24 cellular contexts compared by ENCODE assay signal in genomic region chr5:109971968-109972367, GRCh38.
A peak's percentile ranks its signal among the peaks of the same experiment; 100 is the strongest.
DNase-seq lines count a peak whose midpoint lies in the region; ATAC-seq and TF ChIP-seq lines count a peak whose summit lies in the region.
"Had no signal": no experiment of that assay in that cellular context is flagged by ENCODE, and none has a peak within 500 bp of the region (broad histone marks: within the 10 kb centered on the region; RNA-seq: fewer than 3 reads in every experiment).

No MANE protein-coding gene starts in this region.

- no peak overlapping the region for H3K4me3 ChIP-seq in CD8-positive, alpha-beta T cell (ENCODE audit: low read depth, low read length)
- H3K4me3 ChIP-seq: A549; BLaER1 treated with 17β-estradiol and CSF1 and Interleukin-3, amounts not matched to agents 10 nM and 100 nM; GM23338 had no signal

- peaks cover 4% of the 10 kb centered on the region for H3K4me1 ChIP-seq in CD8-positive, alpha-beta T cell (ENCODE audit: insufficient read depth, low read length)
- H3K4me1 ChIP-seq: A549; BE2C; BLaER1 treated with 17β-estradiol and CSF1 and Interleukin-3, amounts not matched to agents 10 nM and 100 nM had no signal

- H3K36me3 ChIP-seq in CD8-positive, alpha-beta T cell (ENCODE audit: insufficient read depth, low read length) = no peaks in the 10 kb centered on the region
- H3K36me3 ChIP-seq: BE2C; BLaER1 treated with 17β-estradiol and CSF1 and Interleukin-3, amounts not matched to agents 10 nM and 100 nM had no signal

- H3K27ac ChIP-seq in CD8-positive, alpha-beta T cell (ENCODE audit: low read depth, low read length) = no peak overlapping the region
- H3K27ac ChIP-seq: A549; BLaER1 treated with 17β-estradiol and CSF1 and Interleukin-3, amounts not matched to agents 10 nM and 100 nM had no signal

- no peak for TF ChIP-seq CTCF in CD8-positive, alpha-beta T cell (IDR thresholded peaks at IDR 0.05)

- no peaks in the 10 kb centered on the region for H3K36me3 Mint-ChIP-seq in activated CD4-positive, alpha-beta T cell treated with anti-CD3 and anti-CD28 coated beads for 36 hours (ENCODE audit: low read depth)
- no peaks in the 10 kb centered on the region for H3K36me3 Mint-ChIP-seq in activated CD4-positive, alpha-beta T cell treated with anti-CD3 and anti-CD28 coated beads, Interleukin-2, amount 10 ng/mL, durations not matched to agents 7 days and 5 days (ENCODE audit: low read depth)
- H3K36me3 Mint-ChIP-seq in activated T-cell treated with anti-CD3 and anti-CD28 coated beads, Interleukin-2, amount 50 U/mL, for 72 hours (ENCODE audit: insufficient read depth in 2 of 2) = no peaks in the 10 kb centered on the region
- no peaks in the 10 kb centered on the region for H3K36me3 Mint-ChIP-seq in activated naive CD8-positive, alpha-beta T cell treated with anti-CD3 and anti-CD28 coated beads, Interleukin-2, amount 50 U/mL, for 24 hours (ENCODE audit: low read depth)
- no peaks in the 10 kb centered on the region for H3K36me3 Mint-ChIP-seq in activated naive CD8-positive, alpha-beta T cell treated with anti-CD3 and anti-CD28 coated beads for 36 hours
- no peaks in the 10 kb centered on the region for H3K36me3 Mint-ChIP-seq in activated T-helper 17 cell treated with anti-CD3 and anti-CD28 coated beads, Interleukin-2, amount 50 U/mL, for 72 hours (ENCODE audit: low read depth)
- no peaks in the 10 kb centered on the region for H3K36me3 Mint-ChIP-seq in CD8-positive, alpha-beta T cell
- H3K36me3 Mint-ChIP-seq: CD14-positive monocyte had no signal

- ATAC-seq in activated CD4-positive, alpha-beta T cell treated with anti-CD3 and anti-CD28 coated beads for 36 hours = peak; percentile 86
- peak; percentile 71 to 77 for ATAC-seq in activated T-cell treated with anti-CD3 and anti-CD28 coated beads, Interleukin-2, amount 50 U/mL, for 72 hours (replicated peaks in 1 of 2)
- ATAC-seq in activated naive CD8-positive, alpha-beta T cell treated with anti-CD3 and anti-CD28 coated beads, Interleukin-2, amount 50 U/mL, for 24 hours = peak; percentile 78
- peak; percentile 90 for ATAC-seq in activated T-helper 17 cell treated with anti-CD3 and anti-CD28 coated beads, Interleukin-2, amount 50 U/mL, for 72 hours (replicated peaks)
- no peak for ATAC-seq in CD8-positive, alpha-beta T cell
- ATAC-seq: A549, GM23338, HCT116 had no signal

- H3K27me3 Mint-ChIP-seq in activated CD4-positive, alpha-beta T cell treated with anti-CD3 and anti-CD28 coated beads for 36 hours = no peaks in the 10 kb centered on the region
- H3K27me3 Mint-ChIP-seq in activated CD4-positive, alpha-beta T cell treated with anti-CD3 and anti-CD28 coated beads, Interleukin-2, amount 10 ng/mL, durations not matched to agents 7 days and 5 days = no peaks in the 10 kb centered on the region
- no peaks in the 10 kb centered on the region for H3K27me3 Mint-ChIP-seq in activated T-cell treated with anti-CD3 and anti-CD28 coated beads, Interleukin-2, amount 50 U/mL, for 72 hours (ENCODE audit: low read depth)
- no peaks in the 10 kb centered on the region for H3K27me3 Mint-ChIP-seq in activated naive CD8-positive, alpha-beta T cell treated with anti-CD3 and anti-CD28 coated beads, Interleukin-2, amount 50 U/mL, for 24 hours
- no peaks in the 10 kb centered on the region for H3K27me3 Mint-ChIP-seq in activated naive CD8-positive, alpha-beta T cell treated with anti-CD3 and anti-CD28 coated beads for 36 hours
- H3K27me3 Mint-ChIP-seq in activated T-helper 17 cell treated with anti-CD3 and anti-CD28 coated beads, Interleukin-2, amount 50 U/mL, for 72 hours = no peaks in the 10 kb centered on the region
- H3K27me3 Mint-ChIP-seq in CD8-positive, alpha-beta T cell (ENCODE audit: low read depth) = no peaks in the 10 kb centered on the region
- H3K27me3 Mint-ChIP-seq: CD4-positive, alpha-beta T cell had no signal

- POLR2A ChIA-PET in activated CD4-positive, alpha-beta T cell treated with anti-CD3 and anti-CD28 coated beads for 36 hours (lab: Charles Lee) = no interaction called here
- POLR2A ChIA-PET in activated CD4-positive, alpha-beta T cell treated with anti-CD3 and anti-CD28 coated beads, Interleukin-2, amount 10 ng/mL, durations not matched to agents 7 days and 5 days (lab: Charles Lee) = no interaction called here
- POLR2A ChIA-PET in CD8-positive, alpha-beta T cell (lab: Charles Lee) = no interaction called here

- no peaks in the 10 kb centered on the region for H3K9me3 ChIP-seq in CD8-positive, alpha-beta T cell (ENCODE audit: low read length)
- H3K9me3 ChIP-seq: A549; BE2C; BLaER1 treated with 17β-estradiol and CSF1 and Interleukin-3, amounts not matched to agents 10 nM and 100 nM had no signal

- intact Hi-C loops in activated CD4-positive, alpha-beta T cell treated with anti-CD3 and anti-CD28 coated beads for 36 hours (cut with DNase I, micrococcal nuclease) = no loop called here
- intact Hi-C loops in CD8-positive, alpha-beta T cell (cut with DNase I, micrococcal nuclease) = no loop called here

- CTCF ChIA-PET in activated CD4-positive, alpha-beta T cell treated with anti-CD3 and anti-CD28 coated beads for 36 hours (lab: Charles Lee) = interaction anchor here (0.7 kb wide), 1 partner anchor 66 kb away, joined by 4 read pairs; no protein-coding TSS in a partner anchor
- CTCF ChIA-PET in activated CD4-positive, alpha-beta T cell treated with anti-CD3 and anti-CD28 coated beads, Interleukin-2, amount 10 ng/mL, durations not matched to agents 7 days and 5 days (lab: Charles Lee) = no interaction called here
- CTCF ChIA-PET in CD8-positive, alpha-beta T cell (lab: Charles Lee) = no interaction called here

- H3K27me3 ChIP-seq in CD8-positive, alpha-beta T cell (ENCODE audit: insufficient read depth, low read length) = no peaks in the 10 kb centered on the region
- H3K27me3 ChIP-seq: BE2C; BLaER1 treated with 17β-estradiol and CSF1 and Interleukin-3, amounts not matched to agents 10 nM and 100 nM had no signal

- DNase-seq in activated CD4-positive, alpha-beta T cell treated with anti-CD3 and anti-CD28 coated beads for 36 hours = no peak
- no peak for DNase-seq in activated CD4-positive, alpha-beta T cell treated with anti-CD3 and anti-CD28 coated beads, Interleukin-2, amount 10 ng/mL, durations not matched to agents 7 days and 5 days
- no peak for DNase-seq in activated T-cell treated with anti-CD3 and anti-CD28 coated beads, Interleukin-2, amount 50 U/mL, for 72 hours
- DNase-seq in activated T-cell treated with anti-CD3 and anti-CD28 coated beads, Interleukin-2, amount 50 U/mL, for 1 hour = no peak
- no peak for DNase-seq in activated naive CD8-positive, alpha-beta T cell treated with anti-CD3 and anti-CD28 coated beads, Interleukin-2, amount 50 U/mL, for 24 hours
- DNase-seq in activated naive CD8-positive, alpha-beta T cell treated with anti-CD3 and anti-CD28 coated beads for 36 hours = no peak
- DNase-seq in CD8-positive, alpha-beta T cell = no peak
- DNase-seq: 8988T; ACHN; AML-193; BE2C; Calu3; CD4-positive, alpha-beta T cell; COR-L47; DMS53; DMS79 treated with DMSO at 0.1 percent for 48 hours; GF-D8; H9 had no signal

- no peaks in the 10 kb centered on the region for H3K9me3 Mint-ChIP-seq in activated CD4-positive, alpha-beta T cell treated with anti-CD3 and anti-CD28 coated beads for 36 hours (ENCODE audit: low read depth)
- no peaks in the 10 kb centered on the region for H3K9me3 Mint-ChIP-seq in activated CD4-positive, alpha-beta T cell treated with anti-CD3 and anti-CD28 coated beads, Interleukin-2, amount 10 ng/mL, durations not matched to agents 7 days and 5 days
- peaks cover 0 to 4% of the 10 kb centered on the region in 2 donors for H3K9me3 Mint-ChIP-seq in activated T-cell treated with anti-CD3 and anti-CD28 coated beads, Interleukin-2, amount 50 U/mL, for 72 hours
- H3K9me3 Mint-ChIP-seq in activated naive CD8-positive, alpha-beta T cell treated with anti-CD3 and anti-CD28 coated beads, Interleukin-2, amount 50 U/mL, for 24 hours = no peaks in the 10 kb centered on the region
- H3K9me3 Mint-ChIP-seq in activated naive CD8-positive, alpha-beta T cell treated with anti-CD3 and anti-CD28 coated beads for 36 hours = peaks cover 2% of the 10 kb centered on the region
- H3K9me3 Mint-ChIP-seq in activated T-helper 17 cell treated with anti-CD3 and anti-CD28 coated beads, Interleukin-2, amount 50 U/mL, for 72 hours = no peaks in the 10 kb centered on the region
- no peaks in the 10 kb centered on the region for H3K9me3 Mint-ChIP-seq in CD8-positive, alpha-beta T cell
- H3K9me3 Mint-ChIP-seq: GM23338, H9 had no signal

- no peak overlapping the region for H3K27ac Mint-ChIP-seq in activated CD4-positive, alpha-beta T cell treated with anti-CD3 and anti-CD28 coated beads for 36 hours
- H3K27ac Mint-ChIP-seq in activated CD4-positive, alpha-beta T cell treated with anti-CD3 and anti-CD28 coated beads, Interleukin-2, amount 10 ng/mL, durations not matched to agents 7 days and 5 days = no peak overlapping the region
- no peak overlapping the region for H3K27ac Mint-ChIP-seq in activated T-cell treated with anti-CD3 and anti-CD28 coated beads, Interleukin-2, amount 50 U/mL, for 72 hours
- no peak overlapping the region for H3K27ac Mint-ChIP-seq in activated naive CD8-positive, alpha-beta T cell treated with anti-CD3 and anti-CD28 coated beads, Interleukin-2, amount 50 U/mL, for 24 hours
- H3K27ac Mint-ChIP-seq in activated naive CD8-positive, alpha-beta T cell treated with anti-CD3 and anti-CD28 coated beads for 36 hours = no peak overlapping the region
- no peak overlapping the region for H3K27ac Mint-ChIP-seq in activated T-helper 17 cell treated with anti-CD3 and anti-CD28 coated beads, Interleukin-2, amount 50 U/mL, for 72 hours
- H3K27ac Mint-ChIP-seq in CD8-positive, alpha-beta T cell = no peak overlapping the region
- H3K27ac Mint-ChIP-seq: CD14-positive monocyte; CD4-positive, alpha-beta T cell; GM23338; H9 had no signal

- H3K4me3 Mint-ChIP-seq in activated CD4-positive, alpha-beta T cell treated with anti-CD3 and anti-CD28 coated beads for 36 hours = no peak overlapping the region
- no peak overlapping the region for H3K4me3 Mint-ChIP-seq in activated CD4-positive, alpha-beta T cell treated with anti-CD3 and anti-CD28 coated beads, Interleukin-2, amount 10 ng/mL, durations not matched to agents 7 days and 5 days
- H3K4me3 Mint-ChIP-seq in activated T-cell treated with anti-CD3 and anti-CD28 coated beads, Interleukin-2, amount 50 U/mL, for 72 hours = no peak overlapping the region
- no peak overlapping the region for H3K4me3 Mint-ChIP-seq in activated naive CD8-positive, alpha-beta T cell treated with anti-CD3 and anti-CD28 coated beads, Interleukin-2, amount 50 U/mL, for 24 hours
- no peak overlapping the region for H3K4me3 Mint-ChIP-seq in activated naive CD8-positive, alpha-beta T cell treated with anti-CD3 and anti-CD28 coated beads for 36 hours
- H3K4me3 Mint-ChIP-seq in activated T-helper 17 cell treated with anti-CD3 and anti-CD28 coated beads, Interleukin-2, amount 50 U/mL, for 72 hours = no peak overlapping the region
- no peak overlapping the region for H3K4me3 Mint-ChIP-seq in CD8-positive, alpha-beta T cell
- H3K4me3 Mint-ChIP-seq: CD14-positive monocyte; CD4-positive, alpha-beta T cell; GM23338; H9 had no signal

- H3K4me1 Mint-ChIP-seq in activated CD4-positive, alpha-beta T cell treated with anti-CD3 and anti-CD28 coated beads for 36 hours = peaks cover 13% of the 10 kb centered on the region
- H3K4me1 Mint-ChIP-seq in activated CD4-positive, alpha-beta T cell treated with anti-CD3 and anti-CD28 coated beads, Interleukin-2, amount 10 ng/mL, durations not matched to agents 7 days and 5 days = peaks cover 2% of the 10 kb centered on the region
- H3K4me1 Mint-ChIP-seq in activated T-cell treated with anti-CD3 and anti-CD28 coated beads, Interleukin-2, amount 50 U/mL, for 72 hours (ENCODE audit: low read depth) = peaks cover 15% of the 10 kb centered on the region
- H3K4me1 Mint-ChIP-seq in activated naive CD8-positive, alpha-beta T cell treated with anti-CD3 and anti-CD28 coated beads, Interleukin-2, amount 50 U/mL, for 24 hours = peaks cover 8% of the 10 kb centered on the region
- H3K4me1 Mint-ChIP-seq in activated naive CD8-positive, alpha-beta T cell treated with anti-CD3 and anti-CD28 coated beads for 36 hours = peaks cover 12% of the 10 kb centered on the region
- no peaks in the 10 kb centered on the region for H3K4me1 Mint-ChIP-seq in activated T-helper 17 cell treated with anti-CD3 and anti-CD28 coated beads, Interleukin-2, amount 50 U/mL, for 72 hours
- H3K4me1 Mint-ChIP-seq in CD8-positive, alpha-beta T cell (ENCODE audit: low read depth) = peaks cover 18% of the 10 kb centered on the region
- H3K4me1 Mint-ChIP-seq: CD14-positive monocyte, GM23338, H9 had no signal
